Comparison of ENCODE assay signal across 15 cellular contexts in genomic region chr2:169354244-169354643, GRCh38. TPM values are rescaled to one million over a fixed set of nuclear protein-coding genes. Genes with fewer than 3 reads are reported as not detected.
"Had no signal": no experiment of that assay in that cellular context is flagged by ENCODE, and none has a peak within 500 bp of the region (broad histone marks: within the 10 kb centered on the region; RNA-seq: fewer than 3 reads in every experiment).

No MANE protein-coding gene starts in this region.

- H3K9me3 Mint-ChIP-seq: activated CD4-positive, alpha-beta T cell treated with anti-CD3 and anti-CD28 coated beads, Interleukin-2, amount 10 ng/mL, durations not matched to agents 7 days and 5 days; activated T-cell treated with anti-CD3 and anti-CD28 coated beads, Interleukin-2, amount 50 U/mL, for 72 hours had no signal

- H3K4me3 Mint-ChIP-seq: activated CD4-positive, alpha-beta T cell treated with anti-CD3 and anti-CD28 coated beads, Interleukin-2, amount 10 ng/mL, durations not matched to agents 7 days and 5 days; activated naive CD8-positive, alpha-beta T cell; activated T-cell treated with anti-CD3 and anti-CD28 coated beads, Interleukin-2, amount 50 U/mL, for 72 hours; immature natural killer cell; memory B cell had no signal

- H3K4me1 Mint-ChIP-seq: activated CD4-positive, alpha-beta T cell treated with anti-CD3 and anti-CD28 coated beads, Interleukin-2, amount 10 ng/mL, durations not matched to agents 7 days and 5 days; immature natural killer cell; memory B cell had no signal

- DNase-seq: activated CD4-positive, alpha-beta T cell treated with anti-CD3 and anti-CD28 coated beads, Interleukin-2, amount 10 ng/mL, durations not matched to agents 7 days and 5 days; activated gamma-delta T cell; activated T-cell treated with anti-CD3 and anti-CD28 coated beads, Interleukin-2, amount 50 U/mL, for 72 hours; effector memory CD4-positive, alpha-beta T cell; esophagus squamous epithelium; immature natural killer cell; kidney glomerular epithelial cell; left ventricle myocardium superior; T-helper 9 cell; thyroid gland had no signal

- H3K27ac Mint-ChIP-seq: activated CD4-positive, alpha-beta T cell treated with anti-CD3 and anti-CD28 coated beads, Interleukin-2, amount 10 ng/mL, durations not matched to agents 7 days and 5 days; activated naive CD8-positive, alpha-beta T cell; activated T-cell treated with anti-CD3 and anti-CD28 coated beads, Interleukin-2, amount 50 U/mL, for 72 hours; immature natural killer cell; memory B cell had no signal

- ATAC-seq: activated T-cell treated with anti-CD3 and anti-CD28 coated beads, Interleukin-2, amount 50 U/mL, for 72 hours; left ventricle myocardium superior had no signal

- H3K36me3 Mint-ChIP-seq: activated naive CD8-positive, alpha-beta T cell; immature natural killer cell had no signal

RNA-seq across cellular contexts. Expression of gene LRP2, which starts 8.1 kb away (rescaled TPM):
- total RNA-seq: bronchial epithelial cell, mononuclear cell, osteoblast had no signal
